18 cellular contexts compared by ENCODE assay signal in genomic region chr6:84511929-84512328, GRCh38.
DNase-seq lines count a peak whose midpoint lies in the region; ATAC-seq and TF ChIP-seq lines count a peak whose summit lies in the region.
"Had no signal": no experiment of that assay in that cellular context is flagged by ENCODE, and none has a peak within 500 bp of the region (broad histone marks: within the 10 kb centered on the region; RNA-seq: fewer than 3 reads in every experiment).

No MANE protein-coding gene starts in this region.

- H3K4me3 ChIP-seq in HEK293 (ENCODE audit: low read depth, low read length) (no peak overlapping the region), osteoblast (ENCODE audit: insufficient read depth, low read length) (no peak overlapping the region)
- H3K4me3 ChIP-seq: BLaER1 had no signal

- H3K27ac ChIP-seq in HEK293 (ENCODE audit: extremely low read depth, low read depth, low read length) (no peak overlapping the region), osteoblast (ENCODE audit: low read depth, low read length) (no peak overlapping the region)
- H3K27ac ChIP-seq: BLaER1 had no signal

- no peaks in the 10 kb centered on the region for H4K20me1 ChIP-seq in osteoblast (ENCODE audit: insufficient read depth, low read length)
- H4K20me1 ChIP-seq: BLaER1 had no signal

- CTCF ChIA-PET in HEK293 (lab: Yijun Ruan, JAX), result interaction anchor here (1.2 kb wide), 1 partner anchor 90 kb away, joined by 4 read pairs; no protein-coding TSS in a partner anchor

- POLR2A ChIA-PET in HEK293 (lab: Yijun Ruan, JAX), result no interaction called here

- ATAC-seq in left lobe of liver, result peak; percentile 13

- peak overlapping the region; percentile 15 for H3K4me2 ChIP-seq in osteoblast (ENCODE audit: insufficient read depth, low read length)
- H3K4me2 ChIP-seq: BLaER1 had no signal

- no peaks in the 10 kb centered on the region for H3K9me3 ChIP-seq in HEK293 (ENCODE audit: control insufficient read depth, insufficient read depth, low read depth, low read length)
- H3K9me3 ChIP-seq in osteoblast (ENCODE audit: low read depth, low read length), result no peaks in the 10 kb centered on the region
- H3K9me3 ChIP-seq: BE2C, BLaER1 had no signal

- H3K36me3 ChIP-seq in HEK293 (ENCODE audit: control insufficient read depth in 2 of 2, insufficient read depth in 1 of 2, low read length in 2 of 2) (no peaks in the 10 kb centered on the region), osteoblast (ENCODE audit: insufficient read depth, low read length) (no peaks in the 10 kb centered on the region)
- H3K36me3 ChIP-seq: BE2C, BLaER1 had no signal

- no peaks in the 10 kb centered on the region for H3K27me3 ChIP-seq in osteoblast (ENCODE audit: insufficient read depth, low read length)
- H3K27me3 ChIP-seq: BE2C, BLaER1 had no signal

- TF ChIP-seq CTCF in HEK293 (tag by site-specific recombination; IDR thresholded peaks at IDR 0.05) (no peak), osteoblast (IDR thresholded peaks at IDR 0.05; ENCODE audit: extremely low read depth, low read depth, low read length) (no peak)

- no peak for DNase-seq in left lobe of liver (ENCODE audit: low spot score)
- no peak for DNase-seq in osteoblast (ENCODE audit: insufficient read length, low spot score, missing footprints)
- DNase-seq in activated CD4-positive, alpha-beta T cell treated with anti-CD3 and anti-CD28 coated beads, Interleukin-2, amount 50 U/mL, for 48 hours, result no peak
- DNase-seq in stimulated activated CD4-positive, alpha-beta T cell treated with anti-CD3 and anti-CD28 coated beads, Interleukin-4, amount 100 ng/mL, for 24 hours, result no peak
- DNase-seq: 8988T; ACHN; BE2C; C1 segment of cervical spinal cord; CD4-positive, alpha-beta memory T cell; CD4-positive, CD25-positive, alpha-beta regulatory T cell; CD8-positive, alpha-beta memory T cell; COR-L47; DMS 273 treated with DMSO at 0.1 percent for 48 hours; DMS153; DMS79 treated with DMSO at 0.1 percent for 48 hours; GF-D8 had no signal

- no peaks in the 10 kb centered on the region for H3K4me1 ChIP-seq in HEK293 (ENCODE audit: control insufficient read depth, insufficient read depth, low read length)
- H3K4me1 ChIP-seq in osteoblast (ENCODE audit: insufficient read depth, low read length), result peaks cover 48% of the 10 kb centered on the region
- H3K4me1 ChIP-seq: BE2C, BLaER1 had no signal

- no peaks in the 10 kb centered on the region for H3K79me2 ChIP-seq in osteoblast (ENCODE audit: insufficient read depth, low read length)

- H2AFZ ChIP-seq in osteoblast (ENCODE audit: low read length), result no peak overlapping the region

TF ChIP-seq in HEK293, 187 proteins besides CTCF, POLR2A, EP300 and RAD21:
- TF ChIP-seq, protein P1, sequence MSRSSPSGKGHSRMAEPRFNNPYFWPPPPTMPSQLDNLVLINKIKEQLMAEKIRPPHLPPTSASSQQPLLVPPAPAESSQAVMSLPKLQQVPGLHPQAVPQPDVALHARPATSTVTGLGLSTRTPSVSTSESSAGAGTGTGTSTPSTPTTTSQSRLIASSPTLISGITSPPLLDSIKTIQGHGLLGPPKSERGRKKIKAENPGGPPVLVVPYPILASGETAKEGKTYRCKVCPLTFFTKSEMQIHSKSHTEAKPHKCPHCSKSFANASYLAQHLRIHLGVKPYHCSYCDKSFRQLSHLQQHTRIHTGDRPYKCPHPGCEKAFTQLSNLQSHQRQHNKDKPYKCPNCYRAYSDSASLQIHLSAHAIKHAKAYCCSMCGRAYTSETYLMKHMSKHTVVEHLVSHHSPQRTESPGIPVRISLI (tag by site-specific recombination; IDR thresholded peaks at IDR 0.05), result no peak
- peak; percentile 30; the same call in 1 of the 2 replicates for TF ChIP-seq ZNF133 (tag by site-specific recombination; IDR thresholded peaks at IDR 0.05)
TF ChIP-seq in HEK293: peak in this region for 1.
